ENCODE assay signal across 11 cellular contexts in genomic region chr10:73248259-73248724, GRCh38. TPM values are rescaled to one million over a fixed set of nuclear protein-coding genes. Genes with fewer than 3 reads are reported as not detected.
DNase-seq lines count a peak whose midpoint lies in the region; ATAC-seq and TF ChIP-seq lines count a peak whose summit lies in the region.
"Had no signal": no experiment of that assay in that cellular context is flagged by ENCODE, and none has a peak within 500 bp of the region (broad histone marks: within the 10 kb centered on the region; RNA-seq: fewer than 3 reads in every experiment).

No MANE protein-coding gene starts in this region.

- H3K4ac ChIP-seq in mesendoderm (ENCODE audit: low read depth, low read length), result no peak overlapping the region

- peaks cover 52% of the 10 kb centered on the region for H3K4me1 Mint-ChIP-seq in activated CD8-positive, alpha-beta T cell treated with anti-CD3 and anti-CD28 coated beads for 36 hours (ENCODE audit: low read depth)

- H3K9ac ChIP-seq in BLaER1 treated with 17β-estradiol and CSF1 and Interleukin-3, amounts not matched to agents 10 nM and 100 nM, result peak overlapping the region; percentile 28 to 94 (median 90); a peak in 17 of 22 replicates
- H3K9ac ChIP-seq in GM23248, result no peak overlapping the region
- peak overlapping the region; percentile 29 for H3K9ac ChIP-seq in mesendoderm (ENCODE audit: low read length)

- peaks cover 0 to 26% (median 14%) of the 10 kb centered on the region in 11 experiments; a peak in 11 of 22 replicates for H4K20me1 ChIP-seq in BLaER1 treated with 17β-estradiol and CSF1 and Interleukin-3, amounts not matched to agents 10 nM and 100 nM
- H4K20me1 ChIP-seq in GM23248 (ENCODE audit: insufficient read depth), result no peaks in the 10 kb centered on the region

- H4K5ac ChIP-seq in mesendoderm (ENCODE audit: low read length), result no peak overlapping the region

- H3K9me3 Mint-ChIP-seq in activated CD8-positive, alpha-beta T cell treated with anti-CD3 and anti-CD28 coated beads for 36 hours, result no peaks in the 10 kb centered on the region

- POLR2A ChIA-PET in activated CD8-positive, alpha-beta T cell treated with anti-CD3 and anti-CD28 coated beads for 36 hours (lab: Charles Lee), result interaction anchor here (0.7 to 3.4 kb wide), 6 partner anchors 11 to 247 kb away, joined by 3 to 22 read pairs (median 6); partner anchors contain the start of gene CFAP70

- no peak overlapping the region; the same call in 1 of the 2 replicates for H2AFZ ChIP-seq in GM23248

- H2AK5ac ChIP-seq in mesendoderm (ENCODE audit: low read length), result no peak overlapping the region

- DNase-seq in GM23248 (no peak), mesendoderm (no peak), ecto neural progenitor cell (ENCODE audit: low spot score) (no peak), NCI-H146 (lab: John Stamatoyannopoulos, UW) (no peak), HUDEP-2 (lab: John Stamatoyannopoulos, UW; ENCODE audit: unreplicated experiment in 76 of 76) (no peak)
- DNase-seq in activated CD8-positive, alpha-beta T cell treated with anti-CD3 and anti-CD28 coated beads for 36 hours, result no peak
- DNase-seq: cerebellar nuclear complex; NK-92 treated with Interleukin-12 subunit alpha and Interleukin-12 subunit beta, amount 100 ng/mL, for 24 hours; stimulated activated CD4-positive, alpha-beta T cell treated with anti-CD3 and anti-CD28 coated beads, Interleukin-4, amount 100 ng/mL, for 24 hours had no signal

- peaks cover 62 to 78% (median 74%) of the 10 kb centered on the region in 10 experiments for H3K4me1 ChIP-seq in BLaER1 treated with 17β-estradiol and CSF1 and Interleukin-3, amounts not matched to agents 10 nM and 100 nM
- peaks cover 29% of the 10 kb centered on the region for H3K4me1 ChIP-seq in GM23248 (ENCODE audit: insufficient read depth)
- peaks cover 4% of the 10 kb centered on the region for H3K4me1 ChIP-seq in mesendoderm (ENCODE audit: control insufficient read depth, low read depth, low read length)

- H2BK5ac ChIP-seq in mesendoderm (ENCODE audit: low read length), result no peak overlapping the region

- H3F3A ChIP-seq in GM23248 (ENCODE audit: insufficient read depth), result peaks cover 18% of the 10 kb centered on the region; the same call in 1 of the 2 replicates

- no peaks in the 10 kb centered on the region for H3K9me2 ChIP-seq in GM23248 (ENCODE audit: insufficient read depth)

- H3K36me3 Mint-ChIP-seq in activated CD8-positive, alpha-beta T cell treated with anti-CD3 and anti-CD28 coated beads for 36 hours (ENCODE audit: low read depth), result peaks cover 78% of the 10 kb centered on the region

- no peak overlapping the region for H2BK15ac ChIP-seq in mesendoderm (replicated peaks; ENCODE audit: low read depth)

- peak overlapping the region in 5 of 10 experiments; percentile 74 to 92 (median 83); a peak in 3 of 20 replicates for H3K4me3 ChIP-seq in BLaER1 treated with 17β-estradiol and CSF1 and Interleukin-3, amounts not matched to agents 10 nM and 100 nM
- H3K4me3 ChIP-seq in GM23248 (no peak overlapping the region), mesendoderm (ENCODE audit: low read length) (no peak overlapping the region)

- TF ChIP-seq CTCF in activated CD8-positive, alpha-beta T cell treated with anti-CD3 and anti-CD28 coated beads for 36 hours (IDR thresholded peaks at IDR 0.05), result no peak

- H2BK120ac ChIP-seq in mesendoderm (ENCODE audit: low read depth, low read length), result no peak overlapping the region

- H3K4me2 ChIP-seq in BLaER1 treated with 17β-estradiol and CSF1 and Interleukin-3, amounts not matched to agents 10 nM and 100 nM, result peak overlapping the region; percentile 71 to 95 (median 87)
- H3K4me2 ChIP-seq in GM23248 (ENCODE audit: unreplicated experiment) (peak overlapping the region; percentile 85), mesendoderm (ENCODE audit: low read length) (no peak overlapping the region)

- peak overlapping the region; percentile 97 for H3K27ac Mint-ChIP-seq in activated CD8-positive, alpha-beta T cell treated with anti-CD3 and anti-CD28 coated beads for 36 hours

- no peak overlapping the region for H3K23ac ChIP-seq in mesendoderm (ENCODE audit: low read length)

- ATAC-seq in activated CD8-positive, alpha-beta T cell treated with anti-CD3 and anti-CD28 coated beads for 36 hours, result no peak
- ATAC-seq in GM18907 (IDR thresholded peaks at IDR 0.05; ENCODE audit: unreplicated experiment), result no peak

- H3K79me2 ChIP-seq in GM23248 (ENCODE audit: insufficient read depth), result peaks cover 87% of the 10 kb centered on the region
- H3K79me2 ChIP-seq in mesendoderm (ENCODE audit: control insufficient read depth, insufficient read depth, low read length), result peaks cover 45% of the 10 kb centered on the region

- in situ Hi-C loops in GM23248 (cut with MboI), result no loop called here

- H3K56ac ChIP-seq in mesendoderm (ENCODE audit: low read length), result no peak overlapping the region

- no peak overlapping the region for H3K18ac ChIP-seq in mesendoderm (ENCODE audit: low read length)

- 77 to 78% methylated on average over 5 of the region's 5 CpGs for WGBS in GM23248 (ENCODE audit: low coverage in 1 of 2, low lambda C conversion rate in 2 of 2, missing lambda C conversion rate in 2 of 2), 2 experiments
- no CpG with 5 or more reads among the region's 5 CpGs for WGBS in mesendoderm (ENCODE audit: extremely low coverage, insufficient coverage, low lambda C conversion rate)

- H3K27ac ChIP-seq in BLaER1 treated with 17β-estradiol and CSF1 and Interleukin-3, amounts not matched to agents 10 nM and 100 nM, result peak overlapping the region; percentile 43 to 93 (median 87); a peak in 16 of 22 replicates
- H3K27ac ChIP-seq in GM23248, result 0 out of 2 replicates have a peak overlapping the region, but pooled peaks have one; percentile 64
- no peak overlapping the region for H3K27ac ChIP-seq in mesendoderm (ENCODE audit: low read depth, low read length)

- no peaks in the 10 kb centered on the region for H3K9me3 ChIP-seq in BLaER1 treated with 17β-estradiol and CSF1 and Interleukin-3, amounts not matched to agents 10 nM and 100 nM (replicated peaks in 1 of 11)
- H3K9me3 ChIP-seq in GM23248 (ENCODE audit: low read depth), result no peaks in the 10 kb centered on the region

- H3K4me3 Mint-ChIP-seq in activated CD8-positive, alpha-beta T cell treated with anti-CD3 and anti-CD28 coated beads for 36 hours, result peak overlapping the region; percentile 100

- intact Hi-C loops in activated CD8-positive, alpha-beta T cell treated with anti-CD3 and anti-CD28 coated beads for 36 hours (cut with micrococcal nuclease), result loop anchor here (10.0 kb wide), 1 partner anchor 247 kb away; the partner anchor contains the start of gene PPP3CB

- H3K36me3 ChIP-seq in BLaER1 treated with 17β-estradiol and CSF1 and Interleukin-3, amounts not matched to agents 10 nM and 100 nM, result peaks cover 24 to 64% (median 50%) of the 10 kb centered on the region in 11 experiments
- H3K36me3 ChIP-seq in GM23248 (ENCODE audit: low read depth) (peaks cover 8% of the 10 kb centered on the region), mesendoderm (ENCODE audit: control insufficient read depth, insufficient read depth, low read length) (peaks cover 2% of the 10 kb centered on the region)

- CTCF ChIA-PET in activated CD8-positive, alpha-beta T cell treated with anti-CD3 and anti-CD28 coated beads for 36 hours (lab: Charles Lee), result interaction anchor here (1.8 kb wide), 1 partner anchor 165 kb away, joined by 4 read pairs; the partner anchor contains the start of gene ANXA7

- H3K27me3 Mint-ChIP-seq in activated CD8-positive, alpha-beta T cell treated with anti-CD3 and anti-CD28 coated beads for 36 hours, result no peaks in the 10 kb centered on the region

- H4K8ac ChIP-seq in mesendoderm (ENCODE audit: low read depth, low read length), result no peak overlapping the region

- no peaks in the 10 kb centered on the region for H3K27me3 ChIP-seq in BLaER1 treated with 17β-estradiol and CSF1 and Interleukin-3, amounts not matched to agents 10 nM and 100 nM
- H3K27me3 ChIP-seq in GM23248 (replicated peaks; ENCODE audit: insufficient read depth) (no peaks in the 10 kb centered on the region), mesendoderm (ENCODE audit: insufficient read depth, low read length, poor library complexity) (no peaks in the 10 kb centered on the region)

- peaks cover 11% of the 10 kb centered on the region for H3K79me1 ChIP-seq in mesendoderm (ENCODE audit: low read length)

RNA-seq across cellular contexts. Expression of gene DNAJC9, which starts 1.2 kb away (rescaled TPM):
- 19.8 and 20.9 TPM in 2 replicates for total RNA-seq in GM23248 (2014; rRNA removed; shearing (Covaris generic))
- polyA plus RNA-seq in GM23248 (2016; fragmentation: Nextera tagmentation; extraction: Ambion mirVana), result 20.7 and 21.1 TPM in 2 replicates
- total RNA-seq in activated CD8-positive, alpha-beta T cell treated with anti-CD3 and anti-CD28 coated beads for 36 hours, result 10 to 100 TPM; 40.9 to 42.2 TPM
- 39.0 TPM for polyA plus RNA-seq in mesendoderm (2013, experiment 1 of 2)
- polyA plus RNA-seq in mesendoderm (2013, experiment 2 of 2), result 38.7 TPM

RNA-seq across cellular contexts. Expression of gene MRPS16, which starts 4.2 kb away (rescaled TPM):
- 57.2 and 57.8 TPM in 2 replicates for total RNA-seq in GM23248 (2014; rRNA removed; shearing (Covaris generic))
- polyA plus RNA-seq in GM23248 (2016; fragmentation: Nextera tagmentation; extraction: Ambion mirVana), result 109 and 110 TPM in 2 replicates
- total RNA-seq in activated CD8-positive, alpha-beta T cell treated with anti-CD3 and anti-CD28 coated beads for 36 hours, result 100 to 1,000 TPM; 127 to 132 TPM
- 73.0 TPM for polyA plus RNA-seq in mesendoderm (2013, experiment 1 of 2)
- polyA plus RNA-seq in mesendoderm (2013, experiment 2 of 2), result 74.2 TPM
